In the genomic region with DNA sequence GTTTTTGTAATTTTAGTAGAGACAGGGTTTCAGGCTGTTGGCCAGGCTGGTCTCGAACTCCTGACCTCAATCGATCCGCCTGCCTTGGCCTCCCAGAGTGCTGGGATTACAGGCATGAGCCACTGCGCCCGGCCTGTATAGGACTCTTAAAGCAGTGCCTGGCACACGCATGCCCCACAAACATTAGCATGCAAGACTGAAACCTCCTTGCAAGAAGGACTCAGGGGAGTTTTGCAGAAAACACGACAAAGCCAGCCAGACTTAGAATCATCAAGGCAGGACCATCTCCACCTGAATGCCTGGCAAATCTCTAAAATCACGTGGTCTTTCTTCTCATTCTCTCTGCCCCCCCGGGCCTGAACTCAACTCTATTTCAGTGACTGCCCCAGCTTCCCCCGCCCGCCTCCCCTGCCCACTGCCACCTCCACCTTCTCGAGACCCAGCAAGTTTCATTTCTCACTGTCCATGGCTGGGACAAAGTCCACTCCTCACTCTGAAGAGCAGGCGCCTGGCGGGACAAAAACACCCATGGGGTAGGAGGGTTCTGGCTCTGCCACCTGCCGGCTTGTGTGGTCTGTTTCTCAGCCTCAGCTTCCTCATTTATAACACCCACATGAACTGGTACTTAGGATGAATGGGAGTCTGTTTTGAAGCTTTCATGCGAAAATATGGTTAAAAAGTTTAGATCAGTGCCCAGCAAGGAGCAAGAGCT, we compare ENCODE assay signal across 8 cellular contexts. TPM values are rescaled to one million over a fixed set of nuclear protein-coding genes. Genes with fewer than 3 reads are reported as not detected.
DNase-seq lines count a peak whose midpoint lies in the region; ATAC-seq and TF ChIP-seq lines count a peak whose summit lies in the region.

No MANE protein-coding gene starts in this region.

- H3K9me3 Mint-ChIP-seq in activated naive CD4-positive, alpha-beta T cell treated with anti-CD3 and anti-CD28 coated beads for 36 hours = no peaks in the 10 kb centered on the region
- H3K9me3 Mint-ChIP-seq in type B pancreatic cell = no peaks in the 10 kb centered on the region

- H3K36me3 Mint-ChIP-seq in activated naive CD4-positive, alpha-beta T cell treated with anti-CD3 and anti-CD28 coated beads for 36 hours (ENCODE audit: low read depth) = peaks cover 7% of the 10 kb centered on the region
- H3K36me3 Mint-ChIP-seq in type B pancreatic cell = no peaks in the 10 kb centered on the region

- intact Hi-C loops in activated naive CD4-positive, alpha-beta T cell treated with anti-CD3 and anti-CD28 coated beads for 36 hours (cut with micrococcal nuclease) = no loop called here

- peak overlapping the region; percentile 37 for H3K27ac Mint-ChIP-seq in activated naive CD4-positive, alpha-beta T cell treated with anti-CD3 and anti-CD28 coated beads for 36 hours
- H3K27ac Mint-ChIP-seq in type B pancreatic cell = peak overlapping the region; percentile 76

- no peaks in the 10 kb centered on the region for H3K27me3 Mint-ChIP-seq in activated naive CD4-positive, alpha-beta T cell treated with anti-CD3 and anti-CD28 coated beads for 36 hours (ENCODE audit: low read depth)
- no peaks in the 10 kb centered on the region for H3K27me3 Mint-ChIP-seq in type B pancreatic cell

- no peak for ATAC-seq in HG02763 (IDR thresholded peaks at IDR 0.05; ENCODE audit: unreplicated experiment)
- ATAC-seq in GM21529 (IDR thresholded peaks at IDR 0.05; ENCODE audit: unreplicated experiment) = no peak

- peak; percentile 26 for DNase-seq in activated naive CD4-positive, alpha-beta T cell treated with anti-CD3 and anti-CD28 coated beads for 36 hours
- DNase-seq in activated naive CD4-positive, alpha-beta T cell (lab: John Stamatoyannopoulos, UW) = no peak
- peak; percentile 23 for DNase-seq in UCSD-AML1 (lab: John Stamatoyannopoulos, UW; ENCODE audit: unreplicated experiment)
- DNase-seq in kidney tubule cell (ENCODE audit: low spot score) = peak; percentile 54
- DNase-seq in type B pancreatic cell (ENCODE audit: extremely low spot score, unreplicated experiment) = no peak
- no peak for DNase-seq in cerebellum (ENCODE audit: low spot score)

- no peak for TF ChIP-seq CTCF in type B pancreatic cell (conservative IDR thresholded peaks at IDR 0.05)

- CTCF ChIA-PET in activated naive CD4-positive, alpha-beta T cell treated with anti-CD3 and anti-CD28 coated beads for 36 hours (lab: Charles Lee) = interaction anchor here (0.6 to 8.4 kb wide), 5 partner anchors 12 to 47 kb away, joined by 3 to 58 read pairs (median 3); no protein-coding TSS in a partner anchor

- H3K4me1 Mint-ChIP-seq in activated naive CD4-positive, alpha-beta T cell treated with anti-CD3 and anti-CD28 coated beads for 36 hours (ENCODE audit: low read depth) = peaks cover 20% of the 10 kb centered on the region
- H3K4me1 Mint-ChIP-seq in type B pancreatic cell (ENCODE audit: unreplicated experiment) = peaks cover 14% of the 10 kb centered on the region

- H3K4me3 Mint-ChIP-seq in activated naive CD4-positive, alpha-beta T cell treated with anti-CD3 and anti-CD28 coated beads for 36 hours = peak overlapping the region; percentile 64
- peak overlapping the region; percentile 77 for H3K4me3 Mint-ChIP-seq in type B pancreatic cell

RNA-seq across cellular contexts. Expression of a gene that starts 2.4 kb away (rescaled TPM):
- total RNA-seq in activated naive CD4-positive, alpha-beta T cell treated with anti-CD3 and anti-CD28 coated beads for 36 hours = 10 to 100 TPM; 15.2 to 16.5 TPM
- 8.3 and 20.5 TPM in 2 replicates for total RNA-seq in type B pancreatic cell (ENCODE audit: low replicate concordance)
- 0.91 TPM for total RNA-seq in cerebellum

RNA-seq across cellular contexts. Expression of a gene that starts 37.6 kb away (rescaled TPM):
- 1 to 10 TPM; 8.1 to 9.1 TPM for total RNA-seq in activated naive CD4-positive, alpha-beta T cell treated with anti-CD3 and anti-CD28 coated beads for 36 hours
- total RNA-seq in type B pancreatic cell (ENCODE audit: low replicate concordance) = 13.3 and 13.7 TPM in 2 replicates
- total RNA-seq in cerebellum = 14.4 TPM

RNA-seq across cellular contexts. Expression of a gene that starts 38.3 kb away (rescaled TPM):
- total RNA-seq in activated naive CD4-positive, alpha-beta T cell treated with anti-CD3 and anti-CD28 coated beads for 36 hours = 10 to 100 TPM; 16.1 to 17.1 TPM
- total RNA-seq in type B pancreatic cell (ENCODE audit: low replicate concordance) (53.9 and 77.4 TPM in 2 replicates), cerebellum (12.7 TPM)

Comparison
In these comparisons a context has a peak if more than half of its experiments do, and no peak if none do; other contexts are left out.
1. DNase-seq: peak in activated naive CD4-positive, alpha-beta T cell treated with anti-CD3 and anti-CD28 coated beads for 36 hours (single experiment), UCSD-AML1 (single experiment) and kidney tubule cell (single experiment); none in activated naive CD4-positive, alpha-beta T cell (0 of 4), type B pancreatic cell (single experiment) and cerebellum (single experiment).